8 cellular contexts compared by ENCODE assay signal in genomic region chr6:26053929-26054658, GRCh38. TPM values are rescaled to one million over a fixed set of nuclear protein-coding genes. Genes with fewer than 3 reads are reported as not detected.
A peak's percentile ranks its signal among the peaks of the same experiment; 100 is the strongest.
DNase-seq lines count a peak whose midpoint lies in the region; ATAC-seq, FAIRE-seq and TF ChIP-seq lines count a peak whose summit lies in the region.

No MANE protein-coding gene starts in this region.

- H3K4me3 ChIP-seq in A549: peak overlapping the region; percentile 76
- H3K4me3 ChIP-seq in HAP-1: peak overlapping the region; percentile 65
- peak overlapping the region; percentile 77 to 97 (median 85) for H3K4me3 ChIP-seq in subcutaneous abdominal adipose tissue (ENCODE audit: low read depth in 1 of 5, low read length in 5 of 5)

- peak overlapping the region; percentile 94 for H3K4me3 Mint-ChIP-seq in activated T-helper 17 cell treated with anti-CD3 and anti-CD28 coated beads, Interleukin-2, amount 50 U/mL, for 72 hours
- peak overlapping the region; percentile 95 to 98 (median 97) for H3K4me3 Mint-ChIP-seq in immature natural killer cell

- WGBS in A549 (ENCODE audit: missing lambda C conversion rate): 10% methylated on average over 6 of the region's 6 CpGs

- H3K9ac ChIP-seq in subcutaneous abdominal adipose tissue (ENCODE audit: low read length in 5 of 5): peak overlapping the region; percentile 16 to 94 (median 80)

- no peak for FAIRE-seq in A549 (lab: Jason Lieb, UNC)

- peak in 1 of 2 experiments; percentile 28 for DNase-seq in A549 (ENCODE audit: low read depth in 1 of 2, low spot score in 1 of 2)
- DNase-seq in HAP-1 (ENCODE audit: low spot score in 2 of 2): no peak
- DNase-seq in immature natural killer cell: no peak
- no peak for DNase-seq in stimulated activated CD4-positive, alpha-beta T cell treated with anti-CD3 and anti-CD28 coated beads, Interleukin-1b, Interleukin-23, amount 100 ng/mL, for 48 hours
- DNase-seq in NCI-H2171 treated with DMSO at 0.1 percent for 48 hours (lab: John Stamatoyannopoulos, UW): no peak

- H3K4me1 ChIP-seq in A549 (peaks cover 19% of the 10 kb centered on the region), HAP-1 (peaks cover 53% of the 10 kb centered on the region), subcutaneous abdominal adipose tissue (ENCODE audit: control insufficient read depth in 5 of 5, insufficient read depth in 5 of 5, low read length in 5 of 5) (peaks cover 2 to 27% (median 13%) of the 10 kb centered on the region in 5 donors)

- no peaks in the 10 kb centered on the region for H3K27me3 Mint-ChIP-seq in activated T-helper 17 cell treated with anti-CD3 and anti-CD28 coated beads, Interleukin-2, amount 50 U/mL, for 72 hours
- peaks cover 10 to 26% (median 14%) of the 10 kb centered on the region in 3 donors for H3K27me3 Mint-ChIP-seq in immature natural killer cell (ENCODE audit: low read depth in 3 of 3)

- in situ Hi-C loops in HAP-1 (cut with MboI; ENCODE audit: low sequenced_read_pairs): no loop called here

- no peaks in the 10 kb centered on the region for H3K9me3 Mint-ChIP-seq in activated T-helper 17 cell treated with anti-CD3 and anti-CD28 coated beads, Interleukin-2, amount 50 U/mL, for 72 hours
- no peaks in the 10 kb centered on the region for H3K9me3 Mint-ChIP-seq in immature natural killer cell

- no peak for TF ChIP-seq CTCF in A549 (IDR thresholded peaks at IDR 0.05)

- TF ChIP-seq POLR2A in A549 (IDR thresholded peaks at IDR 0.05; ENCODE audit: low read length): no peak

- H3K36me3 Mint-ChIP-seq in activated T-helper 17 cell treated with anti-CD3 and anti-CD28 coated beads, Interleukin-2, amount 50 U/mL, for 72 hours (ENCODE audit: low read depth): peaks cover 18% of the 10 kb centered on the region
- no peaks in the 10 kb centered on the region for H3K36me3 Mint-ChIP-seq in immature natural killer cell

- H3K27ac ChIP-seq in A549: peak overlapping the region; percentile 95 to 100
- H3K27ac ChIP-seq in subcutaneous abdominal adipose tissue (ENCODE audit: low read depth, low read length): peak overlapping the region; percentile 75

- H3K4me2 ChIP-seq in A549: peak overlapping the region; percentile 96

- H3K27me3 ChIP-seq in HAP-1 (ENCODE audit: low read depth): no peaks in the 10 kb centered on the region
- no peaks in the 10 kb centered on the region for H3K27me3 ChIP-seq in subcutaneous abdominal adipose tissue (ENCODE audit: control insufficient read depth in 5 of 5, insufficient read depth in 4 of 5, low read length in 5 of 5)

- ATAC-seq in A549 (peak; percentile 4 to 5; a peak in 4 of 6 replicates), GM21717 (IDR thresholded peaks at IDR 0.05; ENCODE audit: unreplicated experiment) (no peak)
- no peak for ATAC-seq in activated T-helper 17 cell treated with anti-CD3 and anti-CD28 coated beads, Interleukin-2, amount 50 U/mL, for 72 hours (replicated peaks)

- no peak for TF ChIP-seq RAD21 in A549 (conservative IDR thresholded peaks at IDR 0.05 in 1 of 2, IDR thresholded peaks at IDR 0.05 in 1 of 2)

- peak overlapping the region; percentile 91 for H3K27ac Mint-ChIP-seq in activated T-helper 17 cell treated with anti-CD3 and anti-CD28 coated beads, Interleukin-2, amount 50 U/mL, for 72 hours
- H3K27ac Mint-ChIP-seq in immature natural killer cell: peak overlapping the region; percentile 96 to 99 (median 98)

- H3K4me1 Mint-ChIP-seq in activated T-helper 17 cell treated with anti-CD3 and anti-CD28 coated beads, Interleukin-2, amount 50 U/mL, for 72 hours: peaks cover 9% of the 10 kb centered on the region
- peaks cover 26 to 46% of the 10 kb centered on the region in 2 donors for H3K4me1 Mint-ChIP-seq in immature natural killer cell

- POLR2A ChIA-PET in A549 (lab: Yijun Ruan, JAX): interaction anchor here (0.5 to 2.8 kb wide), 5 partner anchors 9 to 70 kb away, joined by 3 to 11 read pairs (median 7); a partner anchor contains a TSS

- CTCF ChIA-PET in A549 (lab: Yijun Ruan, JAX): no interaction called here

- TF ChIP-seq EP300 in A549 (IDR thresholded peaks at IDR 0.05): no peak

- H3K9me3 ChIP-seq in A549 (no peaks in the 10 kb centered on the region), HAP-1 (no peaks in the 10 kb centered on the region), subcutaneous abdominal adipose tissue (ENCODE audit: control insufficient read depth in 5 of 5, low read length in 5 of 5) (no peaks in the 10 kb centered on the region)

- H3K36me3 ChIP-seq in HAP-1 (replicated peaks): no peaks in the 10 kb centered on the region
- H3K36me3 ChIP-seq in subcutaneous abdominal adipose tissue (ENCODE audit: control insufficient read depth in 5 of 5, insufficient read depth in 5 of 5, low read length in 5 of 5): no peaks in the 10 kb centered on the region

TF ChIP-seq in A549, 52 proteins besides CTCF, POLR2A, EP300 and RAD21:
- TF ChIP-seq HOXB13 (CRISPR knock-in tag; IDR thresholded peaks at IDR 0.05; ENCODE audit: low read depth) (no peak), CBX2 (IDR thresholded peaks at IDR 0.05; ENCODE audit: borderline replicate concordance, low read depth) (no peak), RNF2 (IDR thresholded peaks at IDR 0.05; ENCODE audit: borderline replicate concordance, low read depth) (no peak), ZNF302 (CRISPR knock-in tag; IDR thresholded peaks at IDR 0.05) (no peak), PBX3 (IDR thresholded peaks at IDR 0.05) (no peak), KDM1A (IDR thresholded peaks at IDR 0.05; ENCODE audit: low read depth) (no peak), RCOR1 (IDR thresholded peaks at IDR 0.05; ENCODE audit: low read depth, low read length) (no peak), ATOH8 (CRISPR knock-in tag; IDR thresholded peaks at IDR 0.05; ENCODE audit: low read depth) (no peak), MAFK (IDR thresholded peaks at IDR 0.05; ENCODE audit: partially characterized antibody) (no peak), KDM5A (IDR thresholded peaks at IDR 0.05) (no peak), ESRRA (IDR thresholded peaks at IDR 0.05; ENCODE audit: borderline replicate concordance, low read length) (no peak), POLR2AphosphoS2 (conservative IDR thresholded peaks at IDR 0.05; ENCODE audit: low read length) (no peak), EHF (CRISPR knock-in tag; IDR thresholded peaks at IDR 0.05) (no peak)

RNA-seq across cellular contexts. Expression of gene HFE, which starts 33.1 kb away (rescaled TPM):
- polyA plus RNA-seq in A549 (2011; rRNA removed) (31.7 and 35.9 TPM in 2 replicates), A549 (2017; fragmentation: RNase III; extraction: RNeasy Plus Mini Kit Qiagen cat#74134 plus additional on column Dnase treatment) (15.5 to 19.9 TPM (median 18.1 TPM) in 3 replicates), immature natural killer cell (1 to 10 TPM in 2 of 3 donors, under 1 TPM in 1; 0.90 to 5.1 (median 1.8) TPM)
- polyA plus RNA-seq in A549 (2012; cell fraction: cytosol; rRNA removed): 14.3 and 14.8 TPM in 2 replicates
- polyA plus RNA-seq in A549 (2012; cell fraction: nucleus; rRNA removed): 16.5 and 16.8 TPM in 2 replicates
- 25.1 and 35.6 TPM in 2 replicates for polyA minus RNA-seq in A549 (2011; rRNA and poly(A)+ RNA removed)
- 1 to 10 TPM; 1.7 to 2.1 TPM for total RNA-seq in activated T-helper 17 cell treated with anti-CD3 and anti-CD28 coated beads, Interleukin-2, amount 50 U/mL, for 72 hours

Comparison
In these comparisons a context has a peak if more than half of its experiments do, and no peak if none do; other contexts are left out.
1. ATAC-seq: peak in A549 (2 of 2); none in activated T-helper 17 cell treated with anti-CD3 and anti-CD28 coated beads, Interleukin-2, amount 50 U/mL, for 72 hours (single experiment) and GM21717 (single experiment).
2. Peak in every context shown above with its lines, with median percentiles within 50 percentile points of each other: H3K4me3 ChIP-seq.